Comparison of ENCODE assay signal across 14 cellular contexts in the genomic region with DNA sequence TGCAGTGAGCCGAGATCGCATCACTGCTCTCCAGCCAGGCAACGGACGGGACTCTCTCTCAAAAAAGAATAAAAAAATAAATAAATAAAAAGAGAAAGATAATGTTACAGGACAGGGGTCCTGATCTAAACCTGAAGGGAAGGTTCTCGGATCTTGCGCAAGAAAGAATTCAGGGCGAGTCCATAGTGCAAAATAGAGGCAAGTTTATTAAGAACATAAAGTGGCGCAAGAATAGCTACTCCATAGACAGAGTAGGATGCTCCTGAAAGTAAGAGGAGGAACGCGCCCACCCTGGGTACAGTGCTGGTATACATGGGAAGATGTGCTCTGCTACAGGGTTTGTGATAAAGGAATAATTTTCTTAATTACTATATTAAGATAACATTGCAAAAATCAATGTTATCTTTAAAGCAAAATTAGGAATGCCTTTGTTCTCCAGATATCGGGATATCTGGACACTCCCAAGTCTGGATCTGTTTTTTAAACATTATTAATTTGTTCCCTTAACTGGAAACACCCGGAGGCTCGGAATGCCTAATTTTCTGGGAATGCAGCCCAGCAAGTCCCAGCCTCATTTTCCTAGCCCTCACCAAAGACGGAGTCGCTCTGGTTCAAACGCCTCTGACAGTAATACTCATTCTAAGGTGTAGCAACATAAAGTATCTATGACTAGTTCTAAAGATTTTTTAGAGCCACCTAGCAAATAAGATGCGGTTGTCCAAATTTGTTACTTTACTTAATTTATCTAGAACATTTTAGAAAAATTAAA.
"Had no signal": no experiment of that assay in that cellular context is flagged by ENCODE, and none has a peak within 500 bp of the region (broad histone marks: within the 10 kb centered on the region; RNA-seq: fewer than 3 reads in every experiment).

No MANE protein-coding gene starts in this region.

- H3K9me3 Mint-ChIP-seq: activated naive CD4-positive, alpha-beta T cell treated with anti-CD3 and anti-CD28 coated beads, Interleukin-2, amount 50 U/mL, for 24 hours; nephron had no signal

- H3K4me1 ChIP-seq: testis had no signal

- H3K4me3 Mint-ChIP-seq: activated naive CD4-positive, alpha-beta T cell treated with anti-CD3 and anti-CD28 coated beads, Interleukin-2, amount 50 U/mL, for 24 hours; nephron had no signal

- H3K36me3 Mint-ChIP-seq: activated naive CD4-positive, alpha-beta T cell treated with anti-CD3 and anti-CD28 coated beads, Interleukin-2, amount 50 U/mL, for 24 hours had no signal

- H3K27me3 ChIP-seq: testis had no signal

- H3K27ac ChIP-seq: testis had no signal

- DNase-seq: activated CD4-positive, alpha-beta T cell treated with anti-CD3 and anti-CD28 coated beads, Interleukin-2, amount 50 U/mL, for 1 hour; activated CD4-positive, CD25-positive, alpha-beta regulatory T cell; activated effector memory CD4-positive, alpha-beta T cell treated with Interleukin-2 at 50 U/mL for 16 hours; central memory CD4-positive, alpha-beta T cell; dermis blood vessel endothelial cell; glutamatergic neuron; left cardiac atrium; stimulated activated CD4-positive, alpha-beta T cell treated with anti-CD3 and anti-CD28 coated beads, Interleukin-4, amount 100 ng/mL, for 1 hour; stimulated activated CD8-positive, alpha-beta memory T cell treated with anti-CD3 and anti-CD28 coated beads, Interleukin-4, amount 100 ng/mL, for 48 hours; stimulated activated naive CD8-positive, alpha-beta T cell treated with anti-CD3 and anti-CD28 coated beads, Interleukin-15, Interleukin-2, amounts not matched to agents 100 U/mL and 50 U/mL, for 24 hours; testis had no signal

- ATAC-seq: left cardiac atrium; stimulated activated naive CD8-positive, alpha-beta T cell treated with anti-CD3 and anti-CD28 coated beads, Interleukin-15, Interleukin-2, amounts not matched to agents 100 U/mL and 50 U/mL, for 24 hours had no signal

- H3K27ac Mint-ChIP-seq: activated naive CD4-positive, alpha-beta T cell treated with anti-CD3 and anti-CD28 coated beads, Interleukin-2, amount 50 U/mL, for 24 hours; nephron had no signal

- H3K9me3 ChIP-seq: testis had no signal

- H3K4me3 ChIP-seq: lung, testis had no signal

- H3K27me3 Mint-ChIP-seq: activated naive CD4-positive, alpha-beta T cell treated with anti-CD3 and anti-CD28 coated beads, Interleukin-2, amount 50 U/mL, for 24 hours had no signal
